In the genomic region with DNA sequence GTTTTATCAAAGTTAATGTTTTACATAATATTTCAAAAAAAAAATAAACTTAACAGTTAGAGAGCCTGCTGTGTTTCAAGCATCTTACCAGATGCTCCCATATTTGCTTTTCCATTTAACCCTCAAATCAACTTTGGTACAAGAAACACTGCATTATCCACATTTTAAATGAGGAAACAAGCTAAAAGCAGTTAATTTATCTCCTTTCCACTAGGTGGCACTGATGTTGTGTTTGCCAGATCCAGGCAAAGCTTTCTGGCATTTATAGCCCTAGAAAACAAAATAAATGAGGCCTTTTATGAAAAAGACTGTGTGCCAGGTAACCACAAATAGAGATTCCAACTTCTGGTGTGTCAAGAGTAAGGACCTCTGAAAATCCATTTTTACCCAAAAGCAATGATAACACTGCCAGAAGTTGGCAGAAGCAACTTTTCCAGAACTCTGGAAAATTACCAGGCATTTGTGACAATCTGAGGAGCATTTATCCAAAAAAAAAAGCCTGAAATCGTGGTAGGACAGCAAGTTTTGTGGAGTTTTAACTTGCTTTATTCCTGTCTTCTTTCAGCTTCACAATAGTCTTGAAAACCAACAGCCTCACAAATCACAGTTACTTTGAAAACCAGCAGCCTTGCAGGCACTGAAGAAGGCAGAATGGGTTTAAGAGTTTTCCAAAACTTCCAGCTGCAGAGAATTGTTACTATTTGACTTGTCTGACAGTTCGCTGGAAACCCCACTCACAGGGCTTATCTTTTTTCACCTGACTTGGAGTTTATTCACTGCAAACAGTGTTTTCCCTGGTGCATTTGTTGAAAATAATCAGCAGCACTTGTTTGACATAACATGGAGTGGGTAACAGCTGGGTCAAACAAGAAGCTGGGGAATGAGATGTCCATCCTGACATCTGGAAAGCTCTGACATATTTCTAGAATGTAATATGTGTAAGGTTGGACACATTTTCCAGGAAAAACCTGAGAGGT, we compare ENCODE assay signal across 7 cellular contexts. TPM values are rescaled to one million over a fixed set of nuclear protein-coding genes. Genes with fewer than 3 reads are reported as not detected.
DNase-seq lines count a peak whose midpoint lies in the region; ATAC-seq lines count a peak whose summit lies in the region.

No MANE protein-coding gene starts in this region.

- H3K9me3 ChIP-seq in muscle layer of colon (ENCODE audit: low read length), result no peaks in the 10 kb centered on the region

- no peak overlapping the region for H3K9ac ChIP-seq in muscle layer of colon (ENCODE audit: low read length)

- H3K36me3 Mint-ChIP-seq in effector memory CD8-positive, alpha-beta T cell (ENCODE audit: insufficient read depth), result peaks cover 6% of the 10 kb centered on the region

- no peaks in the 10 kb centered on the region for H3K9me3 Mint-ChIP-seq in effector memory CD8-positive, alpha-beta T cell

- DNase-seq in Daoy (ENCODE audit: low read depth) (peak; percentile 35), RPMI8226 (peak; percentile 49), cortex of kidney (lab: John Stamatoyannopoulos, UW) (no peak)
- peak; percentile 49 for DNase-seq in Jurkat, Clone E6-1 (ENCODE audit: low read depth, low spot score)
- DNase-seq in effector memory CD8-positive, alpha-beta T cell, result peak in 1 of 3 experiments; percentile 16

- H3K27me3 Mint-ChIP-seq in effector memory CD8-positive, alpha-beta T cell, result no peaks in the 10 kb centered on the region

- peak overlapping the region; percentile 46 for H3K27ac ChIP-seq in muscle layer of colon (ENCODE audit: low read depth, low read length)

- no peak overlapping the region for H3K27ac Mint-ChIP-seq in effector memory CD8-positive, alpha-beta T cell

- peak; percentile 51 for ATAC-seq in effector memory CD8-positive, alpha-beta T cell (replicated peaks)
- ATAC-seq in GM21576 (IDR thresholded peaks at IDR 0.05; ENCODE audit: unreplicated experiment), result no peak

- H3K4me3 Mint-ChIP-seq in effector memory CD8-positive, alpha-beta T cell, result no peak overlapping the region

- no peaks in the 10 kb centered on the region for H3K36me3 ChIP-seq in muscle layer of colon (ENCODE audit: insufficient read depth, low read length)

- peaks cover 0 to 5% of the 10 kb centered on the region in 2 donors for H3K4me1 Mint-ChIP-seq in effector memory CD8-positive, alpha-beta T cell (ENCODE audit: low read depth in 2 of 2)

- no peaks in the 10 kb centered on the region for H3K27me3 ChIP-seq in muscle layer of colon (ENCODE audit: control insufficient read depth in 1 of 2, insufficient read depth in 2 of 2, low read length in 2 of 2)

- no peak overlapping the region for H3K4me3 ChIP-seq in Jurkat, Clone E6-1 (ENCODE audit: low read length)
- no peak overlapping the region for H3K4me3 ChIP-seq in muscle layer of colon (ENCODE audit: low read depth in 1 of 2, low read length in 2 of 2)

- peaks cover 5% of the 10 kb centered on the region for H3K4me1 ChIP-seq in muscle layer of colon (ENCODE audit: insufficient read depth, low read length)

RNA-seq across cellular contexts. Expression of gene FAM162A, which starts 9.2 kb away (rescaled TPM):
- total RNA-seq in Daoy (2014; rRNA removed; shearing (Covaris generic)), result 25.2 and 52.5 TPM in 2 replicates
- 175 TPM for polyA plus RNA-seq in Jurkat, Clone E6-1 (2012; ENCODE audit: insufficient read depth, insufficient read length)

RNA-seq across cellular contexts. Expression of gene MIX23, which starts 10.1 kb away (rescaled TPM):
- total RNA-seq in Daoy (2014; rRNA removed; shearing (Covaris generic)), result 106 and 134 TPM in 2 replicates
- polyA plus RNA-seq in Jurkat, Clone E6-1 (2012; ENCODE audit: insufficient read depth, insufficient read length), result 86.1 TPM

RNA-seq across cellular contexts. Expression of gene WDR5B, which starts 22.7 kb away (rescaled TPM):
- 6.2 and 6.5 TPM in 2 replicates for total RNA-seq in Daoy (2014; rRNA removed; shearing (Covaris generic))
- polyA plus RNA-seq in Jurkat, Clone E6-1 (2012; ENCODE audit: insufficient read depth, insufficient read length), result 4.2 TPM
